In genomic region chr16:20806168-20807050, GRCh38 we compare ENCODE assay signal across 8 cellular contexts. TPM values are rescaled to one million over a fixed set of nuclear protein-coding genes. Genes with fewer than 3 reads are reported as not detected.
DNase-seq lines count a peak whose midpoint lies in the region; ATAC-seq and TF ChIP-seq lines count a peak whose summit lies in the region.

A gene with protein sequence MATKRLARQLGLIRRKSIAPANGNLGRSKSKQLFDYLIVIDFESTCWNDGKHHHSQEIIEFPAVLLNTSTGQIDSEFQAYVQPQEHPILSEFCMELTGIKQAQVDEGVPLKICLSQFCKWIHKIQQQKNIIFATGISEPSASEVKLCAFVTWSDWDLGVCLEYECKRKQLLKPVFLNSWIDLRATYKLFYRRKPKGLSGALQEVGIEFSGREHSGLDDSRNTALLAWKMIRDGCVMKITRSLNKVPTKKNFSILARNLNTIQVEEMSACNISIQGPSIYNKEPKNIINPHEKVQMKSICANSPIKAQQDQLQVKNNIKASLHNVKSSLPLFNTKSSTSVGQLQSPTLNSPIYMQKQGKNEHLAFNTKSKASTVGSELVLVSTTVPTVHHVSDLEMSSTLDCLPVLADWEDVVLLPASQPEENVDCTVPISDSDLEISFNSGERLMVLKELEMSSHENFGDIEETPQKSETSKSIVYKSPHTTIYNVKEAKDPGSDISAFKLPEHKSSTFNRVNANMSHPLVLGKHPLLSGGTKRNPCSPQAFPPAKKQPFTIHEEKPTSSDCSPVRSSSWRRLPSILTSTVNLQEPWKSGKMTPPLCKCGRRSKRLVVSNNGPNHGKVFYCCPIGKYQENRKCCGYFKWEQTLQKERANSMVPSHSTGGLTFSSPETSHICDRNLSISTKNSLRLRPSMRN (minus strand): TSS chr16:20806472. CDS start chr16:20806430, 42 bp downstream.
A gene with protein sequence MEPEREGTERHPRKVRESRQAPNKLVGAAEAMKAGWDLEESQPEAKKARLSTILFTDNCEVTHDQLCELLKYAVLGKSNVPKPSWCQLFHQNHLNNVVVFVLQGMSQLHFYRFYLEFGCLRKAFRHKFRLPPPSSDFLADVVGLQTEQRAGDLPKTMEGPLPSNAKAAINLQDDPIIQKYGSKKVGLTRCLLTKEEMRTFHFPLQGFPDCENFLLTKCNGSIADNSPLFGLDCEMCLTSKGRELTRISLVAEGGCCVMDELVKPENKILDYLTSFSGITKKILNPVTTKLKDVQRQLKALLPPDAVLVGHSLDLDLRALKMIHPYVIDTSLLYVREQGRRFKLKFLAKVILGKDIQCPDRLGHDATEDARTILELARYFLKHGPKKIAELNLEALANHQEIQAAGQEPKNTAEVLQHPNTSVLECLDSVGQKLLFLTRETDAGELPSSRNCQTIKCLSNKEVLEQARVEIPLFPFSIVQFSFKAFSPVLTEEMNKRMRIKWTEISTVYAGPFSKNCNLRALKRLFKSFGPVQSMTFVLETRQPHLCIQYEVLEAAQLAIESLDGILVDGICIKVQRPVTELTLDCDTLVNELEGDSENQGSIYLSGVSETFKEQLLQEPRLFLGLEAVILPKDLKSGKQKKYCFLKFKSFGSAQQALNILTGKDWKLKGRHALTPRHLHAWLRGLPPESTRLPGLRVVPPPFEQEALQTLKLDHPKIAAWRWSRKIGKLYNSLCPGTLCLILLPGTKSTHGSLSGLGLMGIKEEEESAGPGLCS (plus strand): TSS chr16:20806527. CDS start chr16:20806954, 427 bp downstream.

- H3K27me3 ChIP-seq in BE2C (no peaks in the 10 kb centered on the region), colonic mucosa (no peaks in the 10 kb centered on the region)

- intact Hi-C loops in colonic mucosa (cut with DNase I) (no loop called here), left colon (cut with DNase I, micrococcal nuclease) (no loop called here)

- H3K4me1 ChIP-seq in BE2C (no peaks in the 10 kb centered on the region), colonic mucosa (no peaks in the 10 kb centered on the region)

- H3K9me3 ChIP-seq in BE2C (no peaks in the 10 kb centered on the region), colonic mucosa (no peaks in the 10 kb centered on the region)

- DNase-seq in BE2C (peak; percentile 95), GM19238 (ENCODE audit: insufficient read length, low spot score) (peak; percentile 83), NCI-H524 (lab: John Stamatoyannopoulos, UW) (peak; percentile 94 to 96), colonic mucosa (peak; percentile 96), left colon (peak; percentile 93 to 95)
- peak; percentile 83 for DNase-seq in activated CD4-positive, alpha-beta T cell treated with anti-CD3 and anti-CD28 coated beads for 48 hours
- DNase-seq in stimulated activated CD4-positive, alpha-beta T cell treated with anti-CD3 and anti-CD28 coated beads, Interleukin-1b, Interleukin-23, amount 100 ng/mL, for 4 hours (ENCODE audit: low read depth in 2 of 2): peak; percentile 51 to 62

- H3K9ac ChIP-seq in colonic mucosa (ENCODE audit: low read depth in 2 of 2, low read length in 2 of 2): peak within 1 kb of the TSS; percentile 86 to 93

- H3K4me3 ChIP-seq in BE2C (ENCODE audit: low read depth, low read length): peak within 1 kb of the TSS; percentile 91
- H3K4me3 ChIP-seq in colonic mucosa: peak within 1 kb of the TSS; percentile 90

- ATAC-seq in HG03442 (IDR thresholded peaks at IDR 0.05; ENCODE audit: unreplicated experiment) (peak; percentile 80), left colon (peak; percentile 92)

- no peaks in the 10 kb centered on the region for H3K36me3 ChIP-seq in BE2C
- no peaks in the 10 kb centered on the region for H3K36me3 ChIP-seq in colonic mucosa

- peak within 1 kb of the TSS; percentile 97 for H3K27ac ChIP-seq in colonic mucosa

- peak; percentile 61 for TF ChIP-seq CTCF in BE2C (IDR thresholded peaks at IDR 0.05; ENCODE audit: low read depth, low read length)
- no peak for TF ChIP-seq CTCF in colonic mucosa (IDR thresholded peaks at IDR 0.05)

RNA-seq across cellular contexts. Expression of the first gene that starts in this region (rescaled TPM):
- 10.5 TPM for polyA plus RNA-seq in BE2C (2012; ENCODE audit: insufficient read depth, insufficient read length, low read depth)
- 10 to 100 TPM; 28.7 to 43.8 TPM for total RNA-seq in colonic mucosa
- 10 to 100 TPM; 24.9 to 26.8 TPM for total RNA-seq in left colon

RNA-seq across cellular contexts. Expression of the second gene that starts in this region (rescaled TPM):
- 0.76 TPM for polyA plus RNA-seq in BE2C (2012; ENCODE audit: insufficient read depth, insufficient read length, low read depth)
- total RNA-seq in colonic mucosa (10 to 100 TPM in 1 of 2 donors, 1 to 10 TPM in 1; 2.9 to 10.9 TPM), left colon (1 to 10 TPM; 3.0 to 4.9 TPM)

Comparison
In these comparisons a context has a peak if more than half of its experiments do, and no peak if none do; other contexts are left out.
1. Peak in every context shown above with its lines: DNase-seq, ATAC-seq, H3K4me3 ChIP-seq and H3K27ac ChIP-seq.